Comparison of ENCODE assay signal across 27 cellular contexts in the genomic region with DNA sequence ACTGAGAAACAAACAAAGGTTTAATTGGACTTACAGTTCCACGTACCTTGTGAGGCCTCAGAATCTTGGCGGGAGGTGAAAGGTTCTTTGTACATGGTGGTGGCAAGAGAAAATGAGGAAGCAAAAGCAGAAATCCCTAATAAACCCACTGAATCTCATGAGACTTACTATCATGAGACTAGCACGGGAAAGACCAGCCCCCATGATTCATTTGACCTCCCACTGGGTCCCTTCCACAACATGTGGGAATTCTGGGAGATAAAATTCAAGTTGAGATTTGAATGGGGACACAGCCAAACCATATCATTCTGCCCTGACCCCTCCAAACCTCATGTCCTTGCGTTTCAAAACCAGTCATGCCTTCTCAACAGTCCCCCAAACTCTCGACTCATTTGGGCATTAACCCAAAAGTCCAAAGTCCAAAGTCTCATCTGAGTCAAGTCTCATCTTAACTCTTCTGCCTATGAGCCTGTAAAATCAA.
"Had no signal": no experiment of that assay in that cellular context is flagged by ENCODE, and none has a peak within 500 bp of the region (broad histone marks: within the 10 kb centered on the region; RNA-seq: fewer than 3 reads in every experiment).

No MANE protein-coding gene starts in this region.

- ATAC-seq: activated CD4-positive, CD25-positive, alpha-beta regulatory T cell treated with anti-CD3 and anti-CD28 coated beads, Interleukin-2, amount 50 U/mL, for 24 hours; activated CD8-positive, alpha-beta memory T cell treated with anti-CD3 and anti-CD28 coated beads, Interleukin-2, amount 10 ng/mL, durations not matched to agents 7 days and 5 days; activated naive CD8-positive, alpha-beta T cell treated with anti-CD3 and anti-CD28 coated beads, Interleukin-2, amount 50 U/mL, for 24 hours; WTC11 had no signal

- DNase-seq: activated CD4-positive, alpha-beta memory T cell treated with anti-CD3 and anti-CD28 coated beads for 36 hours; activated CD4-positive, alpha-beta T cell treated with anti-CD3 and anti-CD28 coated beads for 4 hours; activated CD4-positive, alpha-beta T cell treated with anti-CD3 and anti-CD28 coated beads, Interleukin-2, amount 50 U/mL, for 1 hour; activated CD8-positive, alpha-beta memory T cell treated with anti-CD3 and anti-CD28 coated beads, Interleukin-2, amount 10 ng/mL, durations not matched to agents 7 days and 5 days; activated CD8-positive, alpha-beta memory T cell treated with anti-CD3 and anti-CD28 coated beads, Interleukin-2, amount 50 U/mL, for 48 hours; activated effector memory CD4-positive, alpha-beta T cell treated with Interleukin-2 at 50 U/mL for 16 hours; activated naive CD4-positive, alpha-beta T cell treated with anti-CD3 and anti-CD28 coated beads, Interleukin-2, amount 10 ng/mL, durations not matched to agents 7 days and 5 days; activated naive CD8-positive, alpha-beta T cell treated with anti-CD3 and anti-CD28 coated beads, Interleukin-2, amount 50 U/mL, for 24 hours; activated T-cell treated with anti-CD3 and anti-CD28 coated beads, Interleukin-2, amount 50 U/mL, for 48 hours; anterior cingulate cortex; caudate nucleus; cerebellar nuclear complex; NCI-H1105 treated with DMSO at 0.1 percent for 48 hours; NCI-H1436; NCI-H1694; NCI-H1930; NCI-H345; NCI-H524 treated with DMSO at 0.1 percent for 48 hours; NCI-H748 treated with DMSO at 0.1 percent for 48 hours; OCI-M1; Right ventricle myocardium superior; SW 1271; T-helper 1 cell; T-helper 2 cell; T-helper 9 cell had no signal
